18 cellular contexts compared by ENCODE assay signal in the genomic region with DNA sequence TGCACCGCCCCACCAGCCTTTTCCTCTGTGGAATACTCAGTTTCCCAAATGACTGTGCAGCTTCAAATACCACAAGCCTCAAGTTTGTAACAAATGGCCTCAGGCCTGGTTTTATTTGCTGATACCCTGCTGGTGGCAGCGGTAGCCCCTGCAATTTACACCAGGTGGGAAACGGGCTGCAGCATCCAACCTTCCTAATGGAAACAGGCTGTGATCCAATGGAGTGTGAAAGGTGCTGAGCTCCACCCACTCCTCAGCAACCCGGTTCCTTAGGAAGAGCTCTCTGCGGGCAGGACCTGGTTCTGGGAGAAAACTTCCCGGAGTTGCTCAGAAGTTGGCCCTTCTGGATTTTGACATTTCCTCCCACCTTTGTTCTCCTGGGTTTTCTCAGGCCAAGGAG. TPM values are rescaled to one million over a fixed set of nuclear protein-coding genes. Genes with fewer than 3 reads are reported as not detected.
DNase-seq lines count a peak whose midpoint lies in the region; ATAC-seq and TF ChIP-seq lines count a peak whose summit lies in the region.
"Had no signal": no experiment of that assay in that cellular context is flagged by ENCODE, and none has a peak within 500 bp of the region (broad histone marks: within the 10 kb centered on the region; RNA-seq: fewer than 3 reads in every experiment).

No MANE protein-coding gene starts in this region.

- no peak overlapping the region for H2BK120ac ChIP-seq in mesendoderm (ENCODE audit: low read depth, low read length)

- H3K79me2 ChIP-seq in mesendoderm (ENCODE audit: control insufficient read depth, insufficient read depth, low read length) = no peaks in the 10 kb centered on the region

- DNase-seq in NCI-H748 (lab: John Stamatoyannopoulos, UW; ENCODE audit: unreplicated experiment) (peak; percentile 28), NCI-H748 treated with DMSO at 0.1 percent for 48 hours (lab: John Stamatoyannopoulos, UW) (no peak), H7 (peak; percentile 50), WTC11 (ENCODE audit: low spot score) (no peak), mesendoderm (peak; percentile 45), NCI-H226 (no peak), CD1c-positive myeloid dendritic cell (ENCODE audit: extremely low spot score) (no peak)
- DNase-seq: CD4-positive, CD25-positive, alpha-beta regulatory T cell; CD8-positive, alpha-beta memory T cell; COR-L47; DMS 273 treated with DMSO at 0.1 percent for 48 hours; DMS53; DND-41; EL had no signal

- no peaks in the 10 kb centered on the region for H3K9me3 Mint-ChIP-seq in WTC11
- H3K9me3 Mint-ChIP-seq: CD8-positive, alpha-beta memory T cell had no signal

- WGBS in mesendoderm (ENCODE audit: extremely low coverage, insufficient coverage, low lambda C conversion rate) = no CpG with 5 or more reads among the region's 6 CpGs

- H4K5ac ChIP-seq in mesendoderm (ENCODE audit: low read length) = no peak overlapping the region

- no peak overlapping the region for H3K4me3 Mint-ChIP-seq in WTC11
- H3K4me3 Mint-ChIP-seq: B cell; CD4-positive, CD25-positive, alpha-beta regulatory T cell; CD8-positive, alpha-beta memory T cell had no signal

- no peak overlapping the region for H2BK5ac ChIP-seq in mesendoderm (ENCODE audit: low read length)

- no peak overlapping the region for H3K56ac ChIP-seq in mesendoderm (ENCODE audit: low read length)

- no peak overlapping the region for H2BK15ac ChIP-seq in mesendoderm (replicated peaks; ENCODE audit: low read depth)

- H3K36me3 Mint-ChIP-seq in WTC11 = no peaks in the 10 kb centered on the region
- H3K36me3 Mint-ChIP-seq: CD4-positive, CD25-positive, alpha-beta regulatory T cell; CD8-positive, alpha-beta memory T cell had no signal

- H3K9ac ChIP-seq in mesendoderm (ENCODE audit: low read length) = no peak overlapping the region
- H3K9ac ChIP-seq: BLaER1 treated with 17β-estradiol and CSF1 and Interleukin-3, amounts not matched to agents 10 nM and 100 nM had no signal

- no peak overlapping the region for H4K8ac ChIP-seq in mesendoderm (ENCODE audit: low read depth, low read length)

- no peak overlapping the region for H3K27ac Mint-ChIP-seq in WTC11
- H3K27ac Mint-ChIP-seq: B cell; CD4-positive, CD25-positive, alpha-beta regulatory T cell had no signal

- H3K4me1 ChIP-seq in mesendoderm (ENCODE audit: control insufficient read depth, low read depth, low read length) = no peaks in the 10 kb centered on the region

- ATAC-seq in WTC11 (peak; percentile 79), HG02884 (IDR thresholded peaks at IDR 0.05; ENCODE audit: unreplicated experiment) (no peak)
- ATAC-seq: GM12878 had no signal

- no peaks in the 10 kb centered on the region for H3K36me3 ChIP-seq in H7 (replicated peaks; ENCODE audit: control insufficient read depth, insufficient read depth, low read length)
- no peaks in the 10 kb centered on the region for H3K36me3 ChIP-seq in mesendoderm (ENCODE audit: control insufficient read depth, insufficient read depth, low read length)
- H3K36me3 ChIP-seq: BLaER1 treated with 17β-estradiol and CSF1 and Interleukin-3, amounts not matched to agents 10 nM and 100 nM had no signal

- CTCF ChIA-PET in WTC11 (lab: Charles Lee) = interaction anchor here (1.0 to 1.2 kb wide), 2 partner anchors 14 to 133 kb away, joined by 3 to 5 read pairs; no protein-coding TSS in a partner anchor

- H3K4ac ChIP-seq in mesendoderm (ENCODE audit: low read depth, low read length) = no peak overlapping the region

- 0 out of 2 replicates have a peak, but pooled peaks cover 3% of the 10 kb centered on the region for H3K4me1 Mint-ChIP-seq in WTC11

- H2AK5ac ChIP-seq in mesendoderm (ENCODE audit: low read length) = no peak overlapping the region

- H3K4me2 ChIP-seq in mesendoderm (ENCODE audit: low read length) = no peak overlapping the region

- no peak overlapping the region for H3K23ac ChIP-seq in mesendoderm (ENCODE audit: low read length)

- no peaks in the 10 kb centered on the region for H3K79me1 ChIP-seq in mesendoderm (ENCODE audit: low read length)

- no peaks in the 10 kb centered on the region for H3K27me3 Mint-ChIP-seq in WTC11 (ENCODE audit: low read depth)
- H3K27me3 Mint-ChIP-seq: B cell had no signal

- POLR2A ChIA-PET in WTC11 (lab: Charles Lee) = no interaction called here

- H3K4me3 ChIP-seq in H7 (ENCODE audit: insufficient read depth, low read depth, low read length) = no peak overlapping the region
- no peak overlapping the region for H3K4me3 ChIP-seq in mesendoderm (ENCODE audit: low read length)
- H3K4me3 ChIP-seq: BLaER1 treated with 17β-estradiol and CSF1 and Interleukin-3, amounts not matched to agents 10 nM and 100 nM; GM12878 had no signal

- H3K27me3 ChIP-seq in H7 (ENCODE audit: control insufficient read depth, insufficient read depth, low read length) = no peaks in the 10 kb centered on the region
- no peaks in the 10 kb centered on the region for H3K27me3 ChIP-seq in mesendoderm (ENCODE audit: insufficient read depth, low read length, poor library complexity)
- H3K27me3 ChIP-seq: BLaER1 treated with 17β-estradiol and CSF1 and Interleukin-3, amounts not matched to agents 10 nM and 100 nM had no signal

- no peak overlapping the region for H3K18ac ChIP-seq in mesendoderm (ENCODE audit: low read length)

- no peak for TF ChIP-seq CTCF in WTC11 (IDR thresholded peaks at IDR 0.05)

- H3K27ac ChIP-seq in mesendoderm (ENCODE audit: low read depth, low read length) = no peak overlapping the region
- H3K27ac ChIP-seq: BLaER1 treated with 17β-estradiol and CSF1 and Interleukin-3, amounts not matched to agents 10 nM and 100 nM had no signal

TF ChIP-seq in WTC11, 78 proteins besides CTCF, POLR2A, EP300 and RAD21 (continues in another document):
- no peak for TF ChIP-seq IRF2 (CRISPR knock-in tag; IDR thresholded peaks at IDR 0.05; ENCODE audit: borderline replicate concordance, low read depth)
- TF ChIP-seq NR1H2 (CRISPR knock-in tag; IDR thresholded peaks at IDR 0.05) = no peak
- no peak for TF ChIP-seq ZNF425 (CRISPR knock-in tag; conservative IDR thresholded peaks at IDR 0.05)
- TF ChIP-seq ETV6 (CRISPR knock-in tag; IDR thresholded peaks at IDR 0.05) = no peak
- TF ChIP-seq, protein P1, sequence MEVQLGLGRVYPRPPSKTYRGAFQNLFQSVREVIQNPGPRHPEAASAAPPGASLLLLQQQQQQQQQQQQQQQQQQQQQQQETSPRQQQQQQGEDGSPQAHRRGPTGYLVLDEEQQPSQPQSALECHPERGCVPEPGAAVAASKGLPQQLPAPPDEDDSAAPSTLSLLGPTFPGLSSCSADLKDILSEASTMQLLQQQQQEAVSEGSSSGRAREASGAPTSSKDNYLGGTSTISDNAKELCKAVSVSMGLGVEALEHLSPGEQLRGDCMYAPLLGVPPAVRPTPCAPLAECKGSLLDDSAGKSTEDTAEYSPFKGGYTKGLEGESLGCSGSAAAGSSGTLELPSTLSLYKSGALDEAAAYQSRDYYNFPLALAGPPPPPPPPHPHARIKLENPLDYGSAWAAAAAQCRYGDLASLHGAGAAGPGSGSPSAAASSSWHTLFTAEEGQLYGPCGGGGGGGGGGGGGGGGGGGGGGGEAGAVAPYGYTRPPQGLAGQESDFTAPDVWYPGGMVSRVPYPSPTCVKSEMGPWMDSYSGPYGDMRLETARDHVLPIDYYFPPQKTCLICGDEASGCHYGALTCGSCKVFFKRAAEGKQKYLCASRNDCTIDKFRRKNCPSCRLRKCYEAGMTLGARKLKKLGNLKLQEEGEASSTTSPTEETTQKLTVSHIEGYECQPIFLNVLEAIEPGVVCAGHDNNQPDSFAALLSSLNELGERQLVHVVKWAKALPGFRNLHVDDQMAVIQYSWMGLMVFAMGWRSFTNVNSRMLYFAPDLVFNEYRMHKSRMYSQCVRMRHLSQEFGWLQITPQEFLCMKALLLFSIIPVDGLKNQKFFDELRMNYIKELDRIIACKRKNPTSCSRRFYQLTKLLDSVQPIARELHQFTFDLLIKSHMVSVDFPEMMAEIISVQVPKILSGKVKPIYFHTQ (CRISPR knock-in tag; IDR thresholded peaks at IDR 0.05) = no peak
- TF ChIP-seq, protein P2, sequence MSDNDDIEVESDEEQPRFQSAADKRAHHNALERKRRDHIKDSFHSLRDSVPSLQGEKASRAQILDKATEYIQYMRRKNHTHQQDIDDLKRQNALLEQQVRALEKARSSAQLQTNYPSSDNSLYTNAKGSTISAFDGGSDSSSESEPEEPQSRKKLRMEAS (CRISPR knock-in tag; IDR thresholded peaks at IDR 0.05) = no peak
- TF ChIP-seq OVOL2 (CRISPR knock-in tag; IDR thresholded peaks at IDR 0.05; ENCODE audit: borderline replicate concordance) = no peak
- TF ChIP-seq E2F1 (CRISPR knock-in tag; IDR thresholded peaks at IDR 0.05) = no peak
- TF ChIP-seq ZBTB21 (CRISPR knock-in tag; IDR thresholded peaks at IDR 0.05; ENCODE audit: borderline replicate concordance) = no peak
- no peak for TF ChIP-seq ELF4 (CRISPR knock-in tag; IDR thresholded peaks at IDR 0.05; ENCODE audit: low read depth)

RNA-seq across cellular contexts. Expression of gene LTA4H, which starts 41.7 kb away (rescaled TPM):
- 98.7 and 134 TPM in 2 replicates for total RNA-seq in H7 (2014; rRNA removed; shearing (Covaris generic))
- 134 to 172 TPM (median 162 TPM) in 3 replicates for total RNA-seq in WTC11 (2021)
- polyA plus RNA-seq in mesendoderm (2013, experiment 1 of 2) = 120 TPM
- 121 TPM for polyA plus RNA-seq in mesendoderm (2013, experiment 2 of 2)

Comparison
In these comparisons a context has a peak if more than half of its experiments do, and no peak if none do; other contexts are left out.
1. DNase-seq: peak in NCI-H748 (single experiment), H7 (single experiment) and mesendoderm (single experiment); none in NCI-H748 treated with DMSO at 0.1 percent for 48 hours (single experiment), WTC11 (single experiment), NCI-H226 (single experiment) and CD1c-positive myeloid dendritic cell (single experiment).